In the genomic region with DNA sequence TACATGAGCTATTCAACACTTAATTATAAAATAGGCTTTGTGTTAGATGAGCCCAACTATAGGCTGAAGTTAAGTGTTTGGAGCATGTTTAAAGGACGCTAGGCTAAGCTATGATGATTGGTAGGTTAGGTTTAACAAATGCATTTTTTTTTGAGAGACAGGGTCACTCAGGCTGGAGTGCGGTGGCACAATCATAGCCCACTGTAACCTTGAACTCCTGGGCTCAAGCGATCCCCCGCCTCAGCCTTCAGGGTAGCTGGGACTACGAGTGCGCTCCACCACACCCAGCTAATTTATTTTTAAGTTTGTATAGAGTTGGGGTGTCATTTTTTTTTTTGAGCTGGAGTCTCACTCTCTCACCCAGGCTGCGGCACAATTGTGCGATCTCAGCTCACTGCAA, we compare ENCODE assay signal across 9 cellular contexts. TPM values are rescaled to one million over a fixed set of nuclear protein-coding genes. Genes with fewer than 3 reads are reported as not detected.
"Had no signal": no experiment of that assay in that cellular context is flagged by ENCODE, and none has a peak within 500 bp of the region (broad histone marks: within the 10 kb centered on the region; RNA-seq: fewer than 3 reads in every experiment).

No MANE protein-coding gene starts in this region.

- DNase-seq: GDM1, GF-D8 had no signal

- ATAC-seq: GM12878 had no signal

- H3K4me3 ChIP-seq: GM12878 had no signal

- FAIRE-seq: G401.6, GM12878, GM12891, GM12892, GM18507, GM19239 had no signal

RNA-seq across cellular contexts. Expression of a gene that starts 45.3 kb away (rescaled TPM):
- total RNA-seq: G401, GM12878 had no signal
- polyA plus RNA-seq: GM12878 had no signal

RNA-seq across cellular contexts. Expression of a gene that starts 50.9 kb away (rescaled TPM):
- total RNA-seq: G401, GM12878 had no signal
- polyA plus RNA-seq: GM12878 had no signal

RNA-seq across cellular contexts. Expression of a gene that starts 53.9 kb away (rescaled TPM):
- total RNA-seq: G401 had no signal
